ENCODE assay signal across 21 cellular contexts in the genomic region with DNA sequence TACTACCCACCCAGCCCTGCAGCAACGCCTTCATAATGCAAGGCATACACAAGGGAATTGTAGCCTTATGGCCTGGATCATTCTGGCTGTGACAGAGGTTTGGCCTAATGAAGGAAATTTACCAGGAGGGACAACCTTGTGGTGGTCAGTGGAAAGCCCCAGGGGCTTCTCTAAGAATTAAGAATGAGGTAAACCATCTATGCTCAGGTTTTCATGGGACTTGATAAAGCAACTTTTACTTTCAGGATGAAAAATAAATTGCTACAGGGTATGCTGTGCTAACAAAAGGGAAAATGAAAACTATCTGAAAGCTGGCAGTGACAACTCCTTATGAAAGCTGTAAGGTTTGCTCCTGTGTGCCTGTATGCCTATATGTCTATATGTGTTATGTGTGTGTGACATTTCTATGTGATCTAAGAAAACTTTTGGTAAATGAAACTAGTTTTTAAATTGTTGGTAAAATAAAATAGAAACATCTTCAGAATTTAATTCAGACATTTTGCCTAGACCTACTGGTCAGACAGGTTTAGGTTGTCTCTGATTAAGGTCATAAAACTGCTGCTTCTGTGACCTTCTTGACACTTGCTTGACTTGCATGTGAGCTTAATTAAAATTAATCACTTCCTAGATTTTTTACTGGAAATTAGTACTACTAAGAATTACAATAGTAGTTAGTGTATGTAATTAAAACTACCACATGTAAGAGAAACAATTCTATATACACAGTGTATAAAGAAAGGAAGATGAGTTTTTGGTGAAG. TPM values are rescaled to one million over a fixed set of nuclear protein-coding genes. Genes with fewer than 3 reads are reported as not detected.
DNase-seq lines count a peak whose midpoint lies in the region; ATAC-seq, FAIRE-seq and TF ChIP-seq lines count a peak whose summit lies in the region.
"Had no signal": no experiment of that assay in that cellular context is flagged by ENCODE, and none has a peak within 500 bp of the region (broad histone marks: within the 10 kb centered on the region; RNA-seq: fewer than 3 reads in every experiment).

No MANE protein-coding gene starts in this region.

- no peak for TF ChIP-seq RAD21 in GM12878 (IDR thresholded peaks at IDR 0.05; ENCODE audit: insufficient read depth, low read depth, low read length)

- 0% methylated on average over 1 of the region's 1 CpG for WGBS in GM12878 (ENCODE audit: insufficient coverage, insufficient replicate concordance, low lambda C conversion rate, missing lambda C conversion rate)
- no CpG with 5 or more reads among the region's 1 CpG for WGBS in right lobe of liver (ENCODE audit: insufficient coverage, low coverage, low lambda C conversion rate, missing lambda C conversion rate)

- H3K27ac ChIP-seq in GM12878 (ENCODE audit: control insufficient read depth, insufficient read depth) (peak overlapping the region; percentile 63), right lobe of liver (no peak overlapping the region), GM23338 (ENCODE audit: low read depth) (no peak overlapping the region)
- H3K27ac ChIP-seq: ovary had no signal

- no peak for TF ChIP-seq EP300 in GM12878 (IDR thresholded peaks at IDR 0.05; ENCODE audit: borderline replicate concordance in 1 of 2, control insufficient read depth in 1 of 2, low read depth in 2 of 2, low read length in 2 of 2)

- H2AFZ ChIP-seq in GM12878 (ENCODE audit: control insufficient read depth, low read depth, low read length) (no peak overlapping the region), GM23338 (no peak overlapping the region)

- CTCF ChIA-PET in GM12878 (lab: Yijun Ruan, JAX) = interaction anchor here (0.7 to 1.8 kb wide), 4 partner anchors 9 to 294 kb away, joined by 3 to 9 read pairs (median 4); no protein-coding TSS in a partner anchor

- no peaks in the 10 kb centered on the region for H3K36me3 Mint-ChIP-seq in HFFc6 (ENCODE audit: low read depth)
- H3K36me3 Mint-ChIP-seq in GM23338 (ENCODE audit: low read depth) = peaks cover 53% of the 10 kb centered on the region

- FAIRE-seq in GM12878 (lab: Jason Lieb, UNC) = peak; percentile 41
- FAIRE-seq: RCC 7860 had no signal

- POLR2A ChIA-PET in GM12878 (lab: Charles Lee) = interaction anchor here (0.7 kb wide), 2 partner anchors 34 to 335 kb away, joined by 3 read pairs; no protein-coding TSS in a partner anchor

- no peak overlapping the region for H3K4me2 ChIP-seq in GM12878 (ENCODE audit: control insufficient read depth, insufficient read depth)
- H3K4me2 ChIP-seq in GM23338 = no peak overlapping the region

- in situ Hi-C loops in GM12878 (cut with MboI) = no loop called here

- H3K36me3 ChIP-seq in GM12878 (ENCODE audit: control insufficient read depth in 2 of 2, insufficient read depth in 2 of 2, low read length in 1 of 2) (peaks cover 9 to 44% of the 10 kb centered on the region in 2 experiments), right lobe of liver (no peaks in the 10 kb centered on the region), GM23338 (ENCODE audit: insufficient read depth) (peaks cover 26% of the 10 kb centered on the region; the same call in 1 of the 2 replicates)
- H3K36me3 ChIP-seq: ovary had no signal

- intact Hi-C loops in GM12878 (cut with micrococcal nuclease; ENCODE audit: unreplicated experiment) = loop anchor here (5.0 kb wide), 1 partner anchor 123 kb away; no protein-coding TSS in a partner anchor
- intact Hi-C loops in right lobe of liver (cut with DNase I) = no loop called here

- no peaks in the 10 kb centered on the region for H3F3A ChIP-seq in GM23338 (replicated peaks; ENCODE audit: low read depth)

- BruUV-seq in GM12878 (replicated peaks; lab: Mats Ljungman, UMichigan) = no TSS peak

- SMC1A ChIA-PET in GM12878 (lab: Charles Lee; ENCODE audit: uncharacterized antibody, unreplicated experiment) = interaction anchor here (1.1 to 2.6 kb wide), 6 partner anchors 10 to 121 kb away, joined by 3 to 15 read pairs (median 6); no protein-coding TSS in a partner anchor

- ATAC-seq in GM18520 (IDR thresholded peaks at IDR 0.05; ENCODE audit: unreplicated experiment) = peak; percentile 49
- ATAC-seq in GM19468 (IDR thresholded peaks at IDR 0.05; ENCODE audit: extremely low read depth, unreplicated experiment) = peak; percentile 39
- peak; percentile 61 for ATAC-seq in HG02885 (IDR thresholded peaks at IDR 0.05; ENCODE audit: poor library complexity, unreplicated experiment)
- ATAC-seq in GM12878 = peak; percentile 91
- no peak for ATAC-seq in right lobe of liver
- ATAC-seq in GM23338 = no peak
- ATAC-seq: K562, left ventricle myocardium superior had no signal

- DNase-seq in GM12878 (ENCODE audit: low read depth, low spot score) = peak; percentile 39
- DNase-seq in right lobe of liver = no peak
- DNase-seq in HFFc6 = no peak
- DNase-seq in GM23338 (ENCODE audit: low spot score) = no peak
- DNase-seq: activated CD4-positive, alpha-beta T cell treated with anti-CD3 and anti-CD28 coated beads, Interleukin-2, amount 50 U/mL, for 48 hours; activated naive CD8-positive, alpha-beta T cell treated with anti-CD3 and anti-CD28 coated beads, Interleukin-2, amount 10 ng/mL, durations not matched to agents 7 days and 5 days; activated T-cell treated with anti-CD3 and anti-CD28 coated beads, Interleukin-2, amount 50 U/mL, for 48 hours; AML-193; Calu3; erythroblast; left ventricle myocardium superior; NCI-H1048; NCI-H2171 treated with DMSO at 0.1 percent for 48 hours; ovary; stimulated activated CD4-positive, alpha-beta T cell treated with anti-CD3 and anti-CD28 coated beads, Interleukin-2, amount 100 ng/mL, for 24 hours had no signal

- TF ChIP-seq POLR2A in GM12878 (IDR thresholded peaks at IDR 0.05; ENCODE audit: low read depth, low read length) (no peak), right lobe of liver (IDR thresholded peaks at IDR 0.05) (no peak)

- H4K20me1 ChIP-seq in GM12878 (ENCODE audit: control insufficient read depth, insufficient read depth) = no peaks in the 10 kb centered on the region
- no peaks in the 10 kb centered on the region for H4K20me1 ChIP-seq in GM23338 (replicated peaks; ENCODE audit: insufficient read depth)

- H3K4me1 ChIP-seq in GM12878 (ENCODE audit: control insufficient read depth, insufficient read depth, low read length) (peaks cover 6% of the 10 kb centered on the region; the same call in 1 of the 2 replicates), right lobe of liver (no peaks in the 10 kb centered on the region), GM23338 (ENCODE audit: insufficient read depth) (no peaks in the 10 kb centered on the region)

- H3K4me3 Mint-ChIP-seq in HFFc6 = no peak overlapping the region
- H3K4me3 Mint-ChIP-seq in GM23338 = no peak overlapping the region
- H3K4me3 Mint-ChIP-seq: activated naive CD8-positive, alpha-beta T cell treated with anti-CD3 and anti-CD28 coated beads, Interleukin-2, amount 10 ng/mL, durations not matched to agents 7 days and 5 days; dendritic cell treated with granulocyte-macrophage colony-stimulating factor and Interleukin-4, amounts not matched to agents 40 ng/mL and 50 ng/mL, for 4 days had no signal

- no peak overlapping the region for H3K27ac Mint-ChIP-seq in HFFc6
- no peak overlapping the region for H3K27ac Mint-ChIP-seq in GM23338
- H3K27ac Mint-ChIP-seq: activated naive CD8-positive, alpha-beta T cell treated with anti-CD3 and anti-CD28 coated beads, Interleukin-2, amount 10 ng/mL, durations not matched to agents 7 days and 5 days; dendritic cell treated with granulocyte-macrophage colony-stimulating factor and Interleukin-4, amounts not matched to agents 40 ng/mL and 50 ng/mL, for 4 days had no signal

- no peaks in the 10 kb centered on the region for H3K79me2 ChIP-seq in GM12878 (ENCODE audit: control insufficient read depth, insufficient read depth, low read length)
- no peaks in the 10 kb centered on the region for H3K79me2 ChIP-seq in GM23338 (replicated peaks; ENCODE audit: insufficient read depth)

- H3K27me3 Mint-ChIP-seq in HFFc6 (ENCODE audit: insufficient read depth) (peaks cover 10% of the 10 kb centered on the region; the same call in 1 of the 2 replicates), GM23338 (ENCODE audit: insufficient read depth, low read depth, poor library complexity) (peaks cover 3% of the 10 kb centered on the region)
- H3K27me3 Mint-ChIP-seq: activated naive CD8-positive, alpha-beta T cell treated with anti-CD3 and anti-CD28 coated beads, Interleukin-2, amount 10 ng/mL, durations not matched to agents 7 days and 5 days; dendritic cell treated with granulocyte-macrophage colony-stimulating factor and Interleukin-4, amounts not matched to agents 40 ng/mL and 50 ng/mL, for 4 days had no signal

- no peak overlapping the region for H3K9ac ChIP-seq in GM12878 (ENCODE audit: control insufficient read depth, insufficient read depth, low read length)

- H3K4me3 ChIP-seq in GM12878 (no peak overlapping the region), right lobe of liver (no peak overlapping the region), GM23338 (no peak overlapping the region)
- H3K4me3 ChIP-seq: K562, ovary had no signal

- H3K4me1 Mint-ChIP-seq in HFFc6 (ENCODE audit: low read depth) = no peaks in the 10 kb centered on the region
- H3K4me1 Mint-ChIP-seq in GM23338 = peaks cover 8% of the 10 kb centered on the region; the same call in 2 of the 3 replicates
- H3K4me1 Mint-ChIP-seq: activated naive CD8-positive, alpha-beta T cell treated with anti-CD3 and anti-CD28 coated beads, Interleukin-2, amount 10 ng/mL, durations not matched to agents 7 days and 5 days had no signal

- peaks cover 24% of the 10 kb centered on the region for H3K9me3 ChIP-seq in GM12878 (replicated peaks; ENCODE audit: control insufficient read depth, insufficient read depth, low read length)
- H3K9me3 ChIP-seq in right lobe of liver = no peaks in the 10 kb centered on the region

- peaks cover 15% of the 10 kb centered on the region for H3K9me3 Mint-ChIP-seq in HFFc6
- peaks cover 26% of the 10 kb centered on the region for H3K9me3 Mint-ChIP-seq in GM23338

- no peaks in the 10 kb centered on the region for H3K9me2 ChIP-seq in GM23338 (ENCODE audit: insufficient read depth)

- H3K27me3 ChIP-seq in GM12878 (replicated peaks in 1 of 2; ENCODE audit: control insufficient read depth in 2 of 2, insufficient read depth in 2 of 2, low read length in 1 of 2) = no peaks in the 10 kb centered on the region
- H3K27me3 ChIP-seq in right lobe of liver = no peaks in the 10 kb centered on the region
- H3K27me3 ChIP-seq in GM23338 (ENCODE audit: insufficient read depth) = no peaks in the 10 kb centered on the region
- H3K27me3 ChIP-seq: ovary had no signal

- TF ChIP-seq CTCF in GM12878 (IDR thresholded peaks at IDR 0.05 in 2 of 3, conservative IDR thresholded peaks at IDR 0.05 in 1 of 3; ENCODE audit: control insufficient read depth in 2 of 3, extremely low read depth in 1 of 3, insufficient read depth in 1 of 3, low read depth in 3 of 3, low read length in 3 of 3) = no peak
- TF ChIP-seq CTCF in right lobe of liver (IDR thresholded peaks at IDR 0.05) = no peak
- no peak for TF ChIP-seq CTCF in HFFc6 (IDR thresholded peaks at IDR 0.05)
- no peak for TF ChIP-seq CTCF in GM23338 (conservative IDR thresholded peaks at IDR 0.05; ENCODE audit: low read depth in 2 of 2)

- RAD21 ChIA-PET in GM12878 (lab: Charles Lee; ENCODE audit: unreplicated experiment) = interaction anchor here (0.8 to 1.3 kb wide), 2 partner anchors 9 to 121 kb away, joined by 3 read pairs; no protein-coding TSS in a partner anchor

RNA-seq across cellular contexts. Expression of a gene that starts 19.9 kb away (rescaled TPM):
- total RNA-seq in GM12878 (2013; cell fraction: nucleolus; rRNA removed) = 21.3 and 29.1 TPM in 2 replicates
- total RNA-seq in GM12878 (2014; rRNA removed) (2.1 and 2.7 TPM in 2 replicates), GM12878 (2014; rRNA removed; fragmentation: Illumina TruSeq; extraction: Trizol) (1.8 and 2.1 TPM in 2 replicates), GM12878 (2021) (1.3 and 1.4 TPM in 2 replicates), right lobe of liver (1 to 10 TPM in 5 of 6 experiments, under 1 TPM in 1; 0.62 to 2.5 (median 1.5) TPM)
- 1.7 TPM for polyA plus RNA-seq in GM12878 (2011; ENCODE audit: low read depth)
- polyA plus RNA-seq in GM12878 (2011; rRNA removed) (1.5 and 2.4 TPM in 2 replicates), GM12878 (2014; fragmentation: Illumina TruSeq; extraction: Trizol) (2.9 and 3.1 TPM in 2 replicates), GM12878 (2014; fragmentation: Nextera tagmentation; extraction: Ambion mirVana) (under 1 TPM; 0.44 to 0.95 TPM), GM12878 (2014; rRNA removed) (1.6 and 2.4 TPM in 2 replicates), GM12878 (2016; fragmentation: Nextera tagmentation; extraction: Ambion mirVana) (1 to 10 TPM in 1 of 2 experiments, under 1 TPM in 1; 0.91 to 1.1 TPM), GM23338 (2016; fragmentation: Nextera tagmentation; extraction: Ambion mirVana) (0.40 TPM in 1 of 2 replicates, not detected in the other)
- polyA plus RNA-seq in GM12878 (2011; cell fraction: cytosol; rRNA removed) = 0.33 and 0.48 TPM in 2 replicates
- polyA plus RNA-seq in GM12878 (2011; cell fraction: nucleus; rRNA removed) = 4.4 and 5.4 TPM in 2 replicates
- polyA plus RNA-seq in GM12878 (2012) = 1.4 and 1.9 TPM in 2 replicates
- polyA minus RNA-seq in GM12878 (2011; rRNA and poly(A)+ RNA removed) = 0.66 and 1.4 TPM in 2 replicates
- not detected in 2 replicates for polyA minus RNA-seq in GM12878 (2011; cell fraction: cytosol; rRNA and poly(A)+ RNA removed)
- polyA minus RNA-seq in GM12878 (2011; cell fraction: nucleus; rRNA and poly(A)+ RNA removed) = 2.4 and 3.5 TPM in 2 replicates
- not detected for total RNA-seq in HFFc6 (2021; fragmentation: NEBNext Ultra II Directional; extraction: Animal tissue kit (Norgen Biotek cat#: 25700))
- 0.14 and 0.50 TPM in 2 replicates for total RNA-seq in GM23338 (2014; rRNA removed; shearing (Covaris generic))

Comparison
In these comparisons a context has a peak if more than half of its experiments do, and no peak if none do; other contexts are left out.
1. ATAC-seq: peak in GM18520 (single experiment), GM19468 (single experiment), HG02885 (single experiment) and GM12878 (single experiment); none in right lobe of liver (0 of 4) and GM23338 (single experiment).